ENCODE assay signal across 1 cellular context in genomic region chr19:20858218-20858617, GRCh38.
TF ChIP-seq lines count a peak whose summit lies in the region.

No MANE protein-coding gene starts in this region.

TF ChIP-seq in GM23338, 12 proteins besides CTCF, POLR2A, EP300 and RAD21 (continued from another document):
- TF ChIP-seq ZNF462 (CRISPR knock-in tag; IDR thresholded peaks at IDR 0.05), result no peak
